Comparison of ENCODE assay signal across 1 cellular context in genomic region chr20:25390538-25391528, GRCh38.
A peak's percentile ranks its signal among the peaks of the same experiment; 100 is the strongest.
TF ChIP-seq lines count a peak whose summit lies in the region.

TSS of gene ABHD12 (minus strand) at chr20:25390835. CDS start at chr20:25390703, 132 bp downstream.

TF ChIP-seq in HepG2, 621 proteins besides CTCF, POLR2A, EP300 and RAD21 (continued from another document and continues in another):
- no peak; the same call in 1 of the 2 replicates for TF ChIP-seq NR0B2 (CRISPR knock-in tag; IDR thresholded peaks at IDR 0.05)
- TF ChIP-seq ATF5 (CRISPR knock-in tag; IDR thresholded peaks at IDR 0.05; ENCODE audit: low read depth), result peak; percentile 93; the same call in 1 of the 2 replicates
- TF ChIP-seq CAMTA2 (CRISPR knock-in tag; IDR thresholded peaks at IDR 0.05; ENCODE audit: borderline replicate concordance), result no peak; the same call in 1 of the 2 replicates
- peak; percentile 87; the same call in 1 of the 2 replicates for TF ChIP-seq ZSCAN25 (CRISPR knock-in tag; IDR thresholded peaks at IDR 0.05)
- TF ChIP-seq PREB (CRISPR knock-in tag; IDR thresholded peaks at IDR 0.05), result no peak
- peak; percentile 93 for TF ChIP-seq ZBTB38 (CRISPR knock-in tag; IDR thresholded peaks at IDR 0.05)
- TF ChIP-seq ZNF597 (CRISPR knock-in tag; IDR thresholded peaks at IDR 0.05), result no peak; the same call in 1 of the 2 replicates
- TF ChIP-seq DPF2 (CRISPR knock-in tag; IDR thresholded peaks at IDR 0.05; ENCODE audit: borderline replicate concordance, low read depth), result 0 out of 2 replicates have a peak, but pooled peaks have one; percentile 27
- TF ChIP-seq SRF (IDR thresholded peaks at IDR 0.05; ENCODE audit: low read depth, low read length), result peak; percentile 45; the same call in 1 of the 2 replicates
- peak; percentile 88; the same call in 1 of the 2 replicates for TF ChIP-seq ZNF264 (CRISPR knock-in tag; IDR thresholded peaks at IDR 0.05)
- peak; percentile 52; the same call in 1 of the 2 replicates for TF ChIP-seq ZNF335 (CRISPR knock-in tag; IDR thresholded peaks at IDR 0.05)
- TF ChIP-seq ZNF562 (CRISPR knock-in tag; IDR thresholded peaks at IDR 0.05; ENCODE audit: borderline replicate concordance), result no peak
- peak; percentile 74 for TF ChIP-seq ZFX (CRISPR knock-in tag; IDR thresholded peaks at IDR 0.05; ENCODE audit: low read depth)
- no peak; the same call in 1 of the 2 replicates for TF ChIP-seq ZKSCAN5 (CRISPR knock-in tag; IDR thresholded peaks at IDR 0.05)
- no peak for TF ChIP-seq SRSF9 (IDR thresholded peaks at IDR 0.05; ENCODE audit: borderline replicate concordance, insufficient read depth, low read depth, low read length, poor library complexity, severe bottlenecking)
- TF ChIP-seq ZBTB21 (CRISPR knock-in tag; IDR thresholded peaks at IDR 0.05), result 0 out of 2 replicates have a peak, but pooled peaks have one; percentile 45
- TF ChIP-seq ZNF101 (CRISPR knock-in tag; IDR thresholded peaks at IDR 0.05; ENCODE audit: borderline replicate concordance, low read depth), result peak; percentile 87; the same call in 1 of the 2 replicates
- peak; percentile 52 for TF ChIP-seq PITX1 (CRISPR knock-in tag; IDR thresholded peaks at IDR 0.05)
- peak; percentile 94; the same call in 1 of the 2 replicates for TF ChIP-seq ZNF674 (CRISPR knock-in tag; IDR thresholded peaks at IDR 0.05; ENCODE audit: low read depth)
- TF ChIP-seq ETV5 (CRISPR knock-in tag; IDR thresholded peaks at IDR 0.05; ENCODE audit: borderline replicate concordance), result peak; percentile 67
- TF ChIP-seq POGZ (CRISPR knock-in tag; IDR thresholded peaks at IDR 0.05), result peak; percentile 92
- peak; percentile 94 for TF ChIP-seq MYC (CRISPR knock-in tag; IDR thresholded peaks at IDR 0.05; ENCODE audit: borderline replicate concordance)
- no peak for TF ChIP-seq NCOA5 (CRISPR knock-in tag; IDR thresholded peaks at IDR 0.05)
- TF ChIP-seq ZNF644 (CRISPR knock-in tag; IDR thresholded peaks at IDR 0.05; ENCODE audit: low read depth), result 0 out of 2 replicates have a peak, but pooled peaks have one; percentile 22
- no peak for TF ChIP-seq TGIF2 (CRISPR knock-in tag; IDR thresholded peaks at IDR 0.05)
- TF ChIP-seq SUZ12 (IDR thresholded peaks at IDR 0.05; ENCODE audit: low read depth, low read length), result no peak
- peak; percentile 83 for TF ChIP-seq ZGPAT (CRISPR knock-in tag; IDR thresholded peaks at IDR 0.05)
- TF ChIP-seq REL (CRISPR knock-in tag; conservative IDR thresholded peaks at IDR 0.05), result 0 out of 2 replicates have a peak, but pooled peaks have one; percentile 48
- peak; percentile 27; the same call in 1 of the 2 replicates for TF ChIP-seq WIZ (CRISPR knock-in tag; IDR thresholded peaks at IDR 0.05)
- TF ChIP-seq GTF2F1 (IDR thresholded peaks at IDR 0.05; ENCODE audit: low read length), result no peak
- TF ChIP-seq ESRRA (CRISPR knock-in tag; IDR thresholded peaks at IDR 0.05; ENCODE audit: low read depth), result no peak; the same call in none of the 2 replicates
- TF ChIP-seq TCF7L2 (IDR thresholded peaks at IDR 0.05; ENCODE audit: low read depth, low read length), result no peak
- TF ChIP-seq ZNF329 (CRISPR knock-in tag; IDR thresholded peaks at IDR 0.05; ENCODE audit: low read depth), result no peak
- TF ChIP-seq ZNF629 (CRISPR knock-in tag; conservative IDR thresholded peaks at IDR 0.05), result 0 out of 2 replicates have a peak, but pooled peaks have one; percentile 44
- TF ChIP-seq, protein P1, sequence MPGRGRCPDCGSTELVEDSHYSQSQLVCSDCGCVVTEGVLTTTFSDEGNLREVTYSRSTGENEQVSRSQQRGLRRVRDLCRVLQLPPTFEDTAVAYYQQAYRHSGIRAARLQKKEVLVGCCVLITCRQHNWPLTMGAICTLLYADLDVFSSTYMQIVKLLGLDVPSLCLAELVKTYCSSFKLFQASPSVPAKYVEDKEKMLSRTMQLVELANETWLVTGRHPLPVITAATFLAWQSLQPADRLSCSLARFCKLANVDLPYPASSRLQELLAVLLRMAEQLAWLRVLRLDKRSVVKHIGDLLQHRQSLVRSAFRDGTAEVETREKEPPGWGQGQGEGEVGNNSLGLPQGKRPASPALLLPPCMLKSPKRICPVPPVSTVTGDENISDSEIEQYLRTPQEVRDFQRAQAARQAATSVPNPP (CRISPR knock-in tag; IDR thresholded peaks at IDR 0.05), result peak; percentile 76; the same call in 1 of the 2 replicates
- TF ChIP-seq GTF3A (CRISPR knock-in tag; conservative IDR thresholded peaks at IDR 0.05), result peak; percentile 22; the same call in 1 of the 2 replicates
- peak; percentile 53; the same call in 1 of the 2 replicates for TF ChIP-seq EEA1 (CRISPR knock-in tag; IDR thresholded peaks at IDR 0.05; ENCODE audit: borderline replicate concordance)
- TF ChIP-seq, protein P2, sequence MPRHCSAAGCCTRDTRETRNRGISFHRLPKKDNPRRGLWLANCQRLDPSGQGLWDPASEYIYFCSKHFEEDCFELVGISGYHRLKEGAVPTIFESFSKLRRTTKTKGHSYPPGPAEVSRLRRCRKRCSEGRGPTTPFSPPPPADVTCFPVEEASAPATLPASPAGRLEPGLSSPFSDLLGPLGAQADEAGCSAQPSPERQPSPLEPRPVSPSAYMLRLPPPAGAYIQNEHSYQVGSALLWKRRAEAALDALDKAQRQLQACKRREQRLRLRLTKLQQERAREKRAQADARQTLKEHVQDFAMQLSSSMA (CRISPR knock-in tag; IDR thresholded peaks at IDR 0.05), result peak; percentile 42; the same call in 1 of the 2 replicates
- TF ChIP-seq ZNF326 (CRISPR knock-in tag; IDR thresholded peaks at IDR 0.05; ENCODE audit: borderline replicate concordance), result no peak
- peak; percentile 54; the same call in 1 of the 2 replicates for TF ChIP-seq HMG20A (CRISPR knock-in tag; IDR thresholded peaks at IDR 0.05; ENCODE audit: borderline replicate concordance)
- no peak for TF ChIP-seq TBL1XR1 (IDR thresholded peaks at IDR 0.05; ENCODE audit: borderline replicate concordance, low read length, partially characterized antibody)
- peak; percentile 40; the same call in 1 of the 2 replicates for TF ChIP-seq ZNF431 (CRISPR knock-in tag; IDR thresholded peaks at IDR 0.05; ENCODE audit: borderline replicate concordance, low read depth)
- peak; percentile 88; the same call in 1 of the 2 replicates for TF ChIP-seq ZNF598 (CRISPR knock-in tag; IDR thresholded peaks at IDR 0.05; ENCODE audit: borderline replicate concordance)
- TF ChIP-seq KLF16 (CRISPR knock-in tag; IDR thresholded peaks at IDR 0.05), result peak in 1 of 2 experiments; percentile 94; a peak in 2 of 4 replicates
- TF ChIP-seq TSC22D2 (CRISPR knock-in tag; IDR thresholded peaks at IDR 0.05; ENCODE audit: borderline replicate concordance), result peak; percentile 91
- TF ChIP-seq ATRX (CRISPR knock-in tag; IDR thresholded peaks at IDR 0.05; ENCODE audit: borderline replicate concordance), result no peak
- TF ChIP-seq SP1 (IDR thresholded peaks at IDR 0.05), result no peak
- TF ChIP-seq SP1 (CRISPR knock-in tag; IDR thresholded peaks at IDR 0.05), result peak; percentile 95
- TF ChIP-seq ZNF383 (CRISPR knock-in tag; IDR thresholded peaks at IDR 0.05; ENCODE audit: borderline replicate concordance), result no peak
- TF ChIP-seq ZBTB1 (CRISPR knock-in tag; IDR thresholded peaks at IDR 0.05; ENCODE audit: borderline replicate concordance), result 0 out of 2 replicates have a peak, but pooled peaks have one; percentile 33
- TF ChIP-seq POLR2AphosphoS2 (IDR thresholded peaks at IDR 0.05; ENCODE audit: low read depth, low read length), result no peak
- TF ChIP-seq NAIF1 (CRISPR knock-in tag; IDR thresholded peaks at IDR 0.05; ENCODE audit: borderline replicate concordance), result no peak; the same call in 1 of the 2 replicates
- 0 out of 2 replicates have a peak, but pooled peaks have one; percentile 17 for TF ChIP-seq RFXAP (CRISPR knock-in tag; IDR thresholded peaks at IDR 0.05; ENCODE audit: borderline replicate concordance)
- no peak for TF ChIP-seq MLXIP (CRISPR knock-in tag; IDR thresholded peaks at IDR 0.05; ENCODE audit: borderline replicate concordance)
- 0 out of 2 replicates have a peak, but pooled peaks have one; percentile 84 for TF ChIP-seq KLF9 (CRISPR knock-in tag; IDR thresholded peaks at IDR 0.05; ENCODE audit: low read depth)
- no peak for TF ChIP-seq DNMT3B (CRISPR knock-in tag; conservative IDR thresholded peaks at IDR 0.05)
- peak; percentile 64; the same call in 1 of the 2 replicates for TF ChIP-seq FOXK1 (CRISPR knock-in tag; IDR thresholded peaks at IDR 0.05; ENCODE audit: borderline replicate concordance, low read depth)
- TF ChIP-seq ZNF772 (CRISPR knock-in tag; IDR thresholded peaks at IDR 0.05), result peak; percentile 85; the same call in 1 of the 2 replicates
- no peak; the same call in 1 of the 2 replicates for TF ChIP-seq ZFP62 (CRISPR knock-in tag; IDR thresholded peaks at IDR 0.05)
- TF ChIP-seq, protein P3, sequence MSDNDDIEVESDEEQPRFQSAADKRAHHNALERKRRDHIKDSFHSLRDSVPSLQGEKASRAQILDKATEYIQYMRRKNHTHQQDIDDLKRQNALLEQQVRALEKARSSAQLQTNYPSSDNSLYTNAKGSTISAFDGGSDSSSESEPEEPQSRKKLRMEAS (IDR thresholded peaks at IDR 0.05), result peak; percentile 58
- TF ChIP-seq SCMH1 (CRISPR knock-in tag; IDR thresholded peaks at IDR 0.05; ENCODE audit: borderline replicate concordance), result no peak
- peak; percentile 31; the same call in 1 of the 2 replicates for TF ChIP-seq ZNF724P (CRISPR knock-in tag; IDR thresholded peaks at IDR 0.05; ENCODE audit: borderline replicate concordance)
- TF ChIP-seq ZNF10 (CRISPR knock-in tag; IDR thresholded peaks at IDR 0.05; ENCODE audit: borderline replicate concordance, low read depth), result no peak
- 0 out of 2 replicates have a peak, but pooled peaks have one; percentile 48 for TF ChIP-seq TERF1 (CRISPR knock-in tag; IDR thresholded peaks at IDR 0.05)
- TF ChIP-seq SIN3B (IDR thresholded peaks at IDR 0.05; ENCODE audit: low read length), result no peak
